20 cellular contexts compared by ENCODE assay signal in genomic region chr13:113408562-113408961, GRCh38. TPM values are rescaled to one million over a fixed set of nuclear protein-coding genes. Genes with fewer than 3 reads are reported as not detected.
DNase-seq lines count a peak whose midpoint lies in the region; ATAC-seq and TF ChIP-seq lines count a peak whose summit lies in the region.
"Had no signal": no experiment of that assay in that cellular context is flagged by ENCODE, and none has a peak within 500 bp of the region (broad histone marks: within the 10 kb centered on the region; RNA-seq: fewer than 3 reads in every experiment).

No MANE protein-coding gene starts in this region.

- peaks cover 0 to 39% (median 0%) of the 10 kb centered on the region in 11 experiments; a peak in 7 of 22 replicates for H3K27me3 ChIP-seq in BLaER1 treated with 17β-estradiol and CSF1 and Interleukin-3, amounts not matched to agents 10 nM and 100 nM
- H3K27me3 ChIP-seq in IMR-90 (ENCODE audit: control insufficient read depth, insufficient read depth, low read length) (no peaks in the 10 kb centered on the region), neuronal stem cell (ENCODE audit: control insufficient read depth in 3 of 3, insufficient read depth in 3 of 3, low read depth in 1 of 3, low read length in 3 of 3) (no peaks in the 10 kb centered on the region), PC-3 (ENCODE audit: low read length) (no peaks in the 10 kb centered on the region)
- H3K27me3 ChIP-seq: Peyer's patch had no signal

- H3K4ac ChIP-seq in IMR-90 (ENCODE audit: low read depth, low read length) (peak overlapping the region; percentile 38; the same call in 1 of the 2 replicates), neuronal stem cell (ENCODE audit: low read length) (no peak overlapping the region)

- H4K8ac ChIP-seq in IMR-90 (ENCODE audit: low read depth in 2 of 2, low read length in 2 of 2) (no peak overlapping the region), neuronal stem cell (ENCODE audit: low read depth, low read length) (no peak overlapping the region)

- CTCF ChIA-PET in IMR-90 (lab: Yijun Ruan, JAX) (no interaction called here), PC-3 (lab: Charles Lee) (no interaction called here)

- dilution Hi-C loops in IMR-90 (cut with HindIII; ENCODE audit: low sequenced_read_pairs, unreplicated experiment), result no loop called here

- intact Hi-C loops in IMR-90 (cut with micrococcal nuclease) (no loop called here), PC-3 (cut with micrococcal nuclease) (no loop called here)

- H3K9me1 ChIP-seq in IMR-90 (ENCODE audit: insufficient read depth, low read length), result peaks cover 10% of the 10 kb centered on the region

- TF ChIP-seq RAD21 in IMR-90 (IDR thresholded peaks at IDR 0.05; ENCODE audit: low read length), result no peak

- no peak overlapping the region for H2AK5ac ChIP-seq in IMR-90 (ENCODE audit: low read depth, low read length)
- no peak overlapping the region for H2AK5ac ChIP-seq in neuronal stem cell (ENCODE audit: low read depth, low read length)

- H3K23ac ChIP-seq in IMR-90 (ENCODE audit: low read depth, low read length) (no peak overlapping the region), neuronal stem cell (ENCODE audit: low read depth, low read length, poor library complexity) (no peak overlapping the region)

- peak overlapping the region in 9 of 11 experiments; percentile 39 to 99 (median 96); a peak in 17 of 22 replicates for H3K27ac ChIP-seq in BLaER1 treated with 17β-estradiol and CSF1 and Interleukin-3, amounts not matched to agents 10 nM and 100 nM
- H3K27ac ChIP-seq in IMR-90 (ENCODE audit: insufficient read depth, low read length), result no peak overlapping the region
- H3K27ac ChIP-seq in neuronal stem cell (replicated peaks; ENCODE audit: low read length), result no peak overlapping the region
- H3K27ac ChIP-seq in PC-3 (ENCODE audit: low read length), result no peak overlapping the region
- H3K27ac ChIP-seq: Peyer's patch had no signal

- H3K36me3 ChIP-seq in BLaER1 treated with 17β-estradiol and CSF1 and Interleukin-3, amounts not matched to agents 10 nM and 100 nM, result peaks cover 0 to 17% (median 9%) of the 10 kb centered on the region in 11 experiments; a peak in 14 of 22 replicates
- H3K36me3 ChIP-seq in IMR-90 (ENCODE audit: control insufficient read depth, insufficient read depth, low read length) (no peaks in the 10 kb centered on the region), neuronal stem cell (replicated peaks in 1 of 2; ENCODE audit: control insufficient read depth in 2 of 2, insufficient read depth in 2 of 2, low read length in 2 of 2) (no peaks in the 10 kb centered on the region), PC-3 (ENCODE audit: low read depth, low read length) (no peaks in the 10 kb centered on the region)
- H3K36me3 ChIP-seq: Peyer's patch had no signal

- H3K4me3 ChIP-seq in BLaER1 treated with 17β-estradiol and CSF1 and Interleukin-3, amounts not matched to agents 10 nM and 100 nM, result peak overlapping the region in 7 of 10 experiments; percentile 60 to 74 (median 65); a peak in 7 of 20 replicates
- H3K4me3 ChIP-seq in IMR-90 (ENCODE audit: insufficient read depth, low read depth, low read length) (no peak overlapping the region), neuronal stem cell (ENCODE audit: low read length in 2 of 2) (no peak overlapping the region), PC-3 (ENCODE audit: low read length) (no peak overlapping the region)
- H3K4me3 ChIP-seq: Peyer's patch had no signal

- no peak overlapping the region for H3K14ac ChIP-seq in IMR-90 (replicated peaks; ENCODE audit: low read depth, low read length)
- no peak overlapping the region for H3K14ac ChIP-seq in neuronal stem cell (ENCODE audit: low read length)

- H3K56ac ChIP-seq in IMR-90 (ENCODE audit: extremely low read depth, insufficient read depth, low read length), result no peak overlapping the region

- no peak overlapping the region for H2AK9ac ChIP-seq in IMR-90 (replicated peaks; ENCODE audit: low read depth, low read length, poor library complexity)

- H3K36me3 Mint-ChIP-seq in stimulated activated naive B cell treated with anti-CD40 and anti-IgM and Interleukin-4, amounts not matched to agents 10 μg/mL and 1 μg/mL and 100 μg/mL, for 72 hours, result peaks cover 5 to 6% of the 10 kb centered on the region in 2 donors
- H3K36me3 Mint-ChIP-seq: CD4-positive, CD25-positive, alpha-beta regulatory T cell; IgD-negative memory B cell had no signal

- H3K9me3 ChIP-seq in BLaER1 treated with 17β-estradiol and CSF1 and Interleukin-3, amounts not matched to agents 10 nM and 100 nM (replicated peaks in 1 of 11), result peaks cover 0 to 26% (median 14%) of the 10 kb centered on the region in 11 experiments; a peak in 16 of 22 replicates
- no peaks in the 10 kb centered on the region for H3K9me3 ChIP-seq in IMR-90 (ENCODE audit: control insufficient read depth, insufficient read depth, low read length)
- peaks cover 0 to 2% of the 10 kb centered on the region in 2 donors for H3K9me3 ChIP-seq in neuronal stem cell (replicated peaks in 1 of 2; ENCODE audit: control insufficient read depth in 2 of 2, insufficient read depth in 1 of 2, low read depth in 1 of 2, low read length in 2 of 2)
- H3K9me3 ChIP-seq in PC-3 (ENCODE audit: low read length), result no peaks in the 10 kb centered on the region
- H3K9me3 ChIP-seq: Caco-2 had no signal

- no peak overlapping the region for H2BK120ac ChIP-seq in IMR-90 (ENCODE audit: low read depth, low read length)
- H2BK120ac ChIP-seq in neuronal stem cell (ENCODE audit: low read depth, low read length), result no peak overlapping the region

- H3K9me2 ChIP-seq in PC-3 (replicated peaks; ENCODE audit: low read length), result no peaks in the 10 kb centered on the region

- no peaks in the 10 kb centered on the region for H3F3A ChIP-seq in PC-3 (ENCODE audit: low read length, unreplicated experiment)

- no TSS peak for BruUV-seq in IMR-90 (replicated peaks; lab: Mats Ljungman, UMichigan)
- BruUV-seq in PC-3 (replicated peaks; lab: Mats Ljungman, UMichigan), result no TSS peak

- ATAC-seq in IMR-90 (ENCODE audit: low read depth) (no peak), PC-3 (no peak), HG02642 (IDR thresholded peaks at IDR 0.05; ENCODE audit: poor library complexity, unreplicated experiment) (no peak)
- ATAC-seq in stimulated activated naive B cell treated with anti-CD40 and anti-IgM and Interleukin-4, amounts not matched to agents 10 μg/mL and 1 μg/mL and 100 μg/mL, for 72 hours (replicated peaks), result no peak

- peaks cover 0 to 25% (median 0%) of the 10 kb centered on the region in 11 experiments; a peak in 3 of 22 replicates for H4K20me1 ChIP-seq in BLaER1 treated with 17β-estradiol and CSF1 and Interleukin-3, amounts not matched to agents 10 nM and 100 nM
- H4K20me1 ChIP-seq in IMR-90 (ENCODE audit: insufficient read depth, low read length) (no peaks in the 10 kb centered on the region), PC-3 (ENCODE audit: low read length) (no peaks in the 10 kb centered on the region)

- H2BK12ac ChIP-seq in neuronal stem cell (ENCODE audit: low read length), result no peak overlapping the region

- H3K4me1 Mint-ChIP-seq in stimulated activated naive B cell treated with anti-CD40 and anti-IgM and Interleukin-4, amounts not matched to agents 10 μg/mL and 1 μg/mL and 100 μg/mL, for 72 hours, result peaks cover 16 to 42% of the 10 kb centered on the region in 2 donors
- H3K4me1 Mint-ChIP-seq: CD4-positive, CD25-positive, alpha-beta regulatory T cell had no signal

- H3K27ac Mint-ChIP-seq in stimulated activated naive B cell treated with anti-CD40 and anti-IgM and Interleukin-4, amounts not matched to agents 10 μg/mL and 1 μg/mL and 100 μg/mL, for 72 hours, result peak overlapping the region; percentile 20
- H3K27ac Mint-ChIP-seq: CD4-positive, CD25-positive, alpha-beta regulatory T cell had no signal

- no peak overlapping the region; the same call in 1 of the 2 replicates for H2BK20ac ChIP-seq in IMR-90 (ENCODE audit: low read depth, low read length)

- peaks cover 0 to 6% of the 10 kb centered on the region in 2 donors for H3K27me3 Mint-ChIP-seq in stimulated activated naive B cell treated with anti-CD40 and anti-IgM and Interleukin-4, amounts not matched to agents 10 μg/mL and 1 μg/mL and 100 μg/mL, for 72 hours
- H3K27me3 Mint-ChIP-seq: CD4-positive, CD25-positive, alpha-beta regulatory T cell had no signal

- POLR2A ChIA-PET in IMR-90 (lab: Charles Lee; ENCODE audit: unreplicated experiment), result no interaction called here
- POLR2A ChIA-PET in PC-3 (lab: Charles Lee; ENCODE audit: unreplicated experiment), result no interaction called here

- peak overlapping the region in 7 of 11 experiments; percentile 55 to 94 (median 84); a peak in 12 of 22 replicates for H3K9ac ChIP-seq in BLaER1 treated with 17β-estradiol and CSF1 and Interleukin-3, amounts not matched to agents 10 nM and 100 nM
- H3K9ac ChIP-seq in IMR-90 (ENCODE audit: low read depth, low read length) (no peak overlapping the region), neuronal stem cell (ENCODE audit: low read depth, low read length, poor library complexity) (peak overlapping the region; percentile 60), PC-3 (ENCODE audit: low read length) (no peak overlapping the region)

- TF ChIP-seq CTCF in IMR-90 (conservative IDR thresholded peaks at IDR 0.05; ENCODE audit: low read depth, low read length), result no peak
- TF ChIP-seq CTCF in PC-3 (conservative IDR thresholded peaks at IDR 0.05; ENCODE audit: low read depth, low read length), result no peak

- H2AFZ ChIP-seq in IMR-90 (replicated peaks; ENCODE audit: low read length, poor library complexity) (no peak overlapping the region), neuronal stem cell (ENCODE audit: low read length) (no peak overlapping the region), PC-3 (ENCODE audit: low read length) (no peak overlapping the region)

- H3K4me2 ChIP-seq in BLaER1 treated with 17β-estradiol and CSF1 and Interleukin-3, amounts not matched to agents 10 nM and 100 nM, result peak overlapping the region; percentile 90 to 100 (median 98)
- H3K4me2 ChIP-seq in IMR-90 (ENCODE audit: low read depth, low read length) (no peak overlapping the region), neuronal stem cell (ENCODE audit: insufficient read depth, low read length, poor library complexity, severe bottlenecking) (no peak overlapping the region), PC-3 (ENCODE audit: low read length) (no peak overlapping the region)

- H3K9me3 Mint-ChIP-seq in stimulated activated naive B cell treated with anti-CD40 and anti-IgM and Interleukin-4, amounts not matched to agents 10 μg/mL and 1 μg/mL and 100 μg/mL, for 72 hours, result peaks cover 4 to 7% of the 10 kb centered on the region in 2 donors

- H2BK5ac ChIP-seq in IMR-90 (ENCODE audit: low read depth, low read length, poor library complexity, severe bottlenecking) (no peak overlapping the region), neuronal stem cell (ENCODE audit: low read length) (no peak overlapping the region)

- no peak overlapping the region for H3K4me3 Mint-ChIP-seq in stimulated activated naive B cell treated with anti-CD40 and anti-IgM and Interleukin-4, amounts not matched to agents 10 μg/mL and 1 μg/mL and 100 μg/mL, for 72 hours
- H3K4me3 Mint-ChIP-seq: CD4-positive, CD25-positive, alpha-beta regulatory T cell had no signal

- H4K91ac ChIP-seq in IMR-90 (ENCODE audit: insufficient read depth, low read depth, low read length) (no peak overlapping the region), neuronal stem cell (ENCODE audit: low read depth, low read length, poor library complexity) (no peak overlapping the region)

- H2BK15ac ChIP-seq in IMR-90 (ENCODE audit: low read depth, low read length) (no peak overlapping the region), neuronal stem cell (ENCODE audit: low read length) (no peak overlapping the region)

- DNase-seq in IMR-90, result no peak
- no peak for DNase-seq in neuronal stem cell (ENCODE audit: low spot score)
- DNase-seq in stimulated activated naive B cell treated with anti-CD40 and anti-IgM and Interleukin-4, amounts not matched to agents 10 μg/mL and 1 μg/mL and 100 μg/mL, for 72 hours, result no peak
- no peak for DNase-seq in pons (ENCODE audit: low spot score)
- DNase-seq in PC-3, result no peak
- DNase-seq: ACHN; AML-193; CD4-positive, CD25-positive, alpha-beta regulatory T cell; DMS153; EL; NCI-H1105; NCI-H1694; NCI-H2227 treated with DMSO at 0.1 percent for 48 hours; NCI-H524 had no signal

- 94% methylated on average over 2 of the region's 3 CpGs; no CpG with 5 or more reads in 1 of the 2 experiments for WGBS in IMR-90 (ENCODE audit: extremely low coverage in 2 of 2, insufficient read length in 1 of 2), 2 experiments
- no CpG with 5 or more reads among the region's 3 CpGs for WGBS in neuronal stem cell (ENCODE audit: extremely low coverage in 2 of 2, insufficient read length in 2 of 2, insufficient replicate concordance in 1 of 2), 2 donors

- no peaks in the 10 kb centered on the region for H3K79me1 ChIP-seq in IMR-90 (ENCODE audit: low read depth in 1 of 2, low read length in 2 of 2)
- peaks cover 4% of the 10 kb centered on the region for H3K79me1 ChIP-seq in neuronal stem cell (ENCODE audit: low read depth, low read length)

- H3K4me1 ChIP-seq in BLaER1 treated with 17β-estradiol and CSF1 and Interleukin-3, amounts not matched to agents 10 nM and 100 nM, result peaks cover 78 to 96% (median 89%) of the 10 kb centered on the region in 10 experiments
- peaks cover 18% of the 10 kb centered on the region for H3K4me1 ChIP-seq in IMR-90 (ENCODE audit: control insufficient read depth, insufficient read depth, low read length)
- peaks cover 0 to 5% of the 10 kb centered on the region in 2 donors for H3K4me1 ChIP-seq in neuronal stem cell (ENCODE audit: control insufficient read depth in 2 of 2, insufficient read depth in 1 of 2, low read depth in 1 of 2, low read length in 2 of 2)
- H3K4me1 ChIP-seq in PC-3 (ENCODE audit: insufficient read depth, low read length), result peaks cover 20% of the 10 kb centered on the region

- no peak for TF ChIP-seq POLR2A in IMR-90 (IDR thresholded peaks at IDR 0.05; ENCODE audit: low read depth, low read length)

- H3K18ac ChIP-seq in IMR-90 (ENCODE audit: low read depth, low read length), result no peak overlapping the region
- no peak overlapping the region for H3K18ac ChIP-seq in neuronal stem cell (ENCODE audit: low read length)

- no peaks in the 10 kb centered on the region for H3K79me2 ChIP-seq in PC-3 (ENCODE audit: low read length)

- no peak overlapping the region for H4K5ac ChIP-seq in IMR-90 (ENCODE audit: low read depth, low read length)

- in situ Hi-C loops in IMR-90 (cut with MboI; ENCODE audit: low sequenced_read_pairs), result no loop called here

RNA-seq across cellular contexts. Expression of gene GRTP1, which starts 44.6 kb away (rescaled TPM):
- total RNA-seq in IMR-90 (2012; rRNA removed) (0.83 and 0.90 TPM in 2 replicates), PC-3 (2014; rRNA removed) (7.4 and 13.2 TPM in 2 replicates)
- polyA plus RNA-seq in IMR-90 (2012; rRNA removed), result 1.4 and 1.7 TPM in 2 replicates
- polyA plus RNA-seq in IMR-90 (2012; cell fraction: cytosol; rRNA removed), result 1.8 TPM in 2 replicates
- polyA plus RNA-seq in IMR-90 (2012; cell fraction: nucleus; rRNA removed; ENCODE audit: low replicate concordance), result 3.1 and 3.7 TPM in 2 replicates
- 10.2 TPM for polyA plus RNA-seq in neuronal stem cell (2013, experiment 1 of 2)
- polyA plus RNA-seq in neuronal stem cell (2013, experiment 2 of 2), result 10.0 TPM
- total RNA-seq: CD4-positive, CD25-positive, alpha-beta regulatory T cell; LHCN-M2 had no signal
- polyA plus RNA-seq: IgD-negative memory B cell had no signal

RNA-seq across cellular contexts. Expression of gene ADPRHL1, which starts 44.7 kb away (rescaled TPM):
- total RNA-seq in IMR-90 (2012; rRNA removed), result 0.28 and 0.36 TPM in 2 replicates
- 0.67 and 0.69 TPM in 2 replicates for polyA plus RNA-seq in IMR-90 (2012; rRNA removed)
- 0.65 and 0.70 TPM in 2 replicates for polyA plus RNA-seq in IMR-90 (2012; cell fraction: cytosol; rRNA removed)
- 3.2 and 4.4 TPM in 2 replicates for polyA plus RNA-seq in IMR-90 (2012; cell fraction: nucleus; rRNA removed; ENCODE audit: low replicate concordance)
- 0.47 TPM for polyA plus RNA-seq in neuronal stem cell (2013, experiment 1 of 2)
- polyA plus RNA-seq in neuronal stem cell (2013, experiment 2 of 2), result 0.40 TPM
- 9.7 and 10.3 TPM in 2 replicates for total RNA-seq in PC-3 (2014; rRNA removed)

Comparison
In these comparisons a context has a peak if more than half of its experiments do, and no peak if none do; other contexts are left out.
1. H3K27ac ChIP-seq: peak in BLaER1 treated with 17β-estradiol and CSF1 and Interleukin-3, amounts not matched to agents 10 nM and 100 nM (9 of 11); none in IMR-90 (single experiment), neuronal stem cell (single experiment) and PC-3 (single experiment).
2. H3K4me2 ChIP-seq: peak in BLaER1 treated with 17β-estradiol and CSF1 and Interleukin-3, amounts not matched to agents 10 nM and 100 nM (11 of 11); none in IMR-90 (single experiment), neuronal stem cell (single experiment) and PC-3 (single experiment).
3. H3K4me3 ChIP-seq: peak in BLaER1 treated with 17β-estradiol and CSF1 and Interleukin-3, amounts not matched to agents 10 nM and 100 nM (7 of 10); none in IMR-90 (single experiment), neuronal stem cell (0 of 2) and PC-3 (single experiment).
4. H3K9ac ChIP-seq: peak in BLaER1 treated with 17β-estradiol and CSF1 and Interleukin-3, amounts not matched to agents 10 nM and 100 nM (7 of 11) and neuronal stem cell (single experiment); none in IMR-90 (single experiment) and PC-3 (single experiment).